Comparison of ENCODE assay signal across 15 cellular contexts in the genomic region with DNA sequence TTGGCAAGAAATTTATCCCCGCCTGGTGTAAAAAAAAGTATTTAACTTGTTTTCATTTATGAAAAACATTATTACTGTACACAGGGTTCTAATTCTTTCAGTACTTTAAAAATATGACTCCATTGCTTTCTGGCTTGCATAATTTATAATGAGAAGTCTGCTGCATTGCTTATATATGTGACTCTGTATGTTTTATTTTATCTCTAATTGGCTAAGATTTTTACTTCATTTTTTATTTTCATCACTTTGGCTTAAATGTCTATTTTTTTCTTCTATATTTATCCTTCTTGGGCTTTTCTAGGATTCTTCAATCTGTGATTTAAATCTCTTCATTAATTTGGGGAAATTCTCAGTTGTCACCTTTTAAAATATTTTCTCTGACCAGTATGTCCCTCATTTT.
"Had no signal": no experiment of that assay in that cellular context is flagged by ENCODE, and none has a peak within 500 bp of the region (broad histone marks: within the 10 kb centered on the region; RNA-seq: fewer than 3 reads in every experiment).

No MANE protein-coding gene starts in this region.

- H3K27me3 ChIP-seq: upper lobe of right lung had no signal

- H3K4me1 ChIP-seq: upper lobe of right lung had no signal

- ATAC-seq: left ventricle myocardium superior; stimulated activated naive B cell treated with anti-CD40 and anti-IgM and Interleukin-4, amounts not matched to agents 10 μg/mL and 1 μg/mL and 100 μg/mL, for 72 hours; upper lobe of right lung had no signal

- DNase-seq: activated CD4-positive, alpha-beta T cell treated with anti-CD3 and anti-CD28 coated beads, Interleukin-2, amount 50 U/mL, for 48 hours; activated effector memory CD4-positive, alpha-beta T cell treated with Interleukin-2 at 50 U/mL for 16 hours; activated naive CD4-positive, alpha-beta T cell treated with anti-CD3 and anti-CD28 coated beads, Interleukin-2, amount 10 ng/mL, durations not matched to agents 7 days and 5 days; activated T-cell treated with anti-CD3 and anti-CD28 coated beads, Interleukin-2, amount 50 U/mL, for 24 hours; dorsolateral prefrontal cortex; immature natural killer cell; left ventricle myocardium superior; occipital lobe; posterior cingulate gyrus; retina; stimulated activated naive B cell treated with anti-CD40 and anti-IgM and Interleukin-4, amounts not matched to agents 10 μg/mL and 1 μg/mL and 100 μg/mL, for 72 hours; T1000; upper lobe of right lung; WERI-Rb-1 had no signal

- H3K4me3 ChIP-seq: dorsolateral prefrontal cortex, thoracic aorta, upper lobe of right lung had no signal

- H3K27ac ChIP-seq: dorsolateral prefrontal cortex, thoracic aorta, upper lobe of right lung, WERI-Rb-1 had no signal

- H3K36me3 ChIP-seq: thoracic aorta, upper lobe of right lung, WERI-Rb-1 had no signal
